ENCODE assay signal across 10 cellular contexts in genomic region chrX:47595701-47596655, GRCh38. TPM values are rescaled to one million over a fixed set of nuclear protein-coding genes. Genes with fewer than 3 reads are reported as not detected.
DNase-seq lines count a peak whose midpoint lies in the region; ATAC-seq, FAIRE-seq and TF ChIP-seq lines count a peak whose summit lies in the region.
"Had no signal": no experiment of that assay in that cellular context is flagged by ENCODE, and none has a peak within 500 bp of the region (broad histone marks: within the 10 kb centered on the region; RNA-seq: fewer than 3 reads in every experiment).

No MANE protein-coding gene starts in this region.

- POLR2A ChIA-PET in activated CD4-positive, alpha-beta T cell treated with anti-CD3 and anti-CD28 coated beads for 36 hours (lab: Charles Lee): no interaction called here

- no peak for FAIRE-seq in GM12892 (lab: Jason Lieb, UNC)

- TF ChIP-seq POLR2A in spleen (IDR thresholded peaks at IDR 0.05) (no peak), GM12892 (IDR thresholded peaks at IDR 0.05; ENCODE audit: low read depth, low read length) (no peak)

- H3K4me3 ChIP-seq in epithelial cell of esophagus (ENCODE audit: low read length) (no peak overlapping the region), spleen (no peak overlapping the region)

- H3K9me3 Mint-ChIP-seq in activated CD4-positive, alpha-beta T cell treated with anti-CD3 and anti-CD28 coated beads for 36 hours (ENCODE audit: low read depth): peaks cover 6% of the 10 kb centered on the region

- H3K36me3 Mint-ChIP-seq in activated CD4-positive, alpha-beta T cell treated with anti-CD3 and anti-CD28 coated beads for 36 hours (ENCODE audit: low read depth): peaks cover 3% of the 10 kb centered on the region

- no peak overlapping the region for H3K27ac ChIP-seq in spleen

- CTCF ChIA-PET in activated CD4-positive, alpha-beta T cell treated with anti-CD3 and anti-CD28 coated beads for 36 hours (lab: Charles Lee): interaction anchor here (0.6 to 1.6 kb wide), 6 partner anchors 48 to 669 kb away, joined by 3 to 7 read pairs (median 4); partner anchors contain the start of gene ZNF81

- peaks cover 5 to 49% (median 29%) of the 10 kb centered on the region in 8 donors for H3K9me3 ChIP-seq in spleen

- no peaks in the 10 kb centered on the region for H3K36me3 ChIP-seq in spleen

- peak overlapping the region; percentile 31 for H3K27ac Mint-ChIP-seq in activated CD4-positive, alpha-beta T cell treated with anti-CD3 and anti-CD28 coated beads for 36 hours

- no peaks in the 10 kb centered on the region for H3K4me1 ChIP-seq in spleen

- H3K27me3 Mint-ChIP-seq in activated CD4-positive, alpha-beta T cell treated with anti-CD3 and anti-CD28 coated beads for 36 hours: no peaks in the 10 kb centered on the region

- no peaks in the 10 kb centered on the region for H3K27me3 ChIP-seq in spleen (replicated peaks in 1 of 7)

- H3K4me1 Mint-ChIP-seq in activated CD4-positive, alpha-beta T cell treated with anti-CD3 and anti-CD28 coated beads for 36 hours: peaks cover 14% of the 10 kb centered on the region

- no peak for ATAC-seq in activated CD4-positive, alpha-beta T cell treated with anti-CD3 and anti-CD28 coated beads for 36 hours
- ATAC-seq in omental fat pad (ENCODE audit: low FRiP score): peak; percentile 73

- H3K4me3 Mint-ChIP-seq in activated CD4-positive, alpha-beta T cell treated with anti-CD3 and anti-CD28 coated beads for 36 hours: no peak overlapping the region

- TF ChIP-seq CTCF in epithelial cell of esophagus (IDR thresholded peaks at IDR 0.05; ENCODE audit: insufficient read depth, low read depth, low read length, missing control alignments) (no peak), omental fat pad (IDR thresholded peaks at IDR 0.05) (no peak), spleen (IDR thresholded peaks at IDR 0.05 in 8 of 11, conservative IDR thresholded peaks at IDR 0.05 in 3 of 11) (no peak)

- intact Hi-C loops in activated CD4-positive, alpha-beta T cell treated with anti-CD3 and anti-CD28 coated beads for 36 hours (cut with DNase I, micrococcal nuclease): no loop called here
- intact Hi-C loops in spleen (cut with DNase I; ENCODE audit: low total_unique reads): no loop called here

- WGBS in spleen, 5 donors: 70 to 86% (median 79%) methylated on average over 3 of the region's 3 CpGs

- no peak for DNase-seq in activated CD4-positive, alpha-beta T cell treated with anti-CD3 and anti-CD28 coated beads for 36 hours
- no peak for DNase-seq in activated CD4-positive, alpha-beta T cell treated with anti-CD3 and anti-CD28 coated beads, Interleukin-2, amount 50 U/mL, for 4 hours
- DNase-seq in OCI-M1 (lab: John Stamatoyannopoulos, UW): peak; percentile 12
- DNase-seq in epithelial cell of esophagus (ENCODE audit: low read depth): peak; percentile 13
- no peak for DNase-seq in omental fat pad (ENCODE audit: low spot score)
- no peak for DNase-seq in spleen
- no peak for DNase-seq in GM12892 (ENCODE audit: insufficient read length)
- no peak for DNase-seq in activated effector memory CD4-positive, alpha-beta T cell treated with Interleukin-2 at 50 U/mL for 16 hours
- DNase-seq: NCI-H1417, NCI-H82 had no signal

RNA-seq across cellular contexts. Expression of gene TIMP1, which starts 13.7 kb away (rescaled TPM):
- total RNA-seq in activated CD4-positive, alpha-beta T cell treated with anti-CD3 and anti-CD28 coated beads for 36 hours: 10 to 100 TPM; 40.3 to 48.4 TPM
- total RNA-seq in omental fat pad: 1,000 to 10,000 TPM in 2 of 4 donors, 100 to 1,000 TPM in 1, 10 to 100 TPM in 1; 92.8 to 1,509 (median 915) TPM
- 100 to 1,000 TPM; 137 to 293 (median 188) TPM for total RNA-seq in spleen
- 100 to 1,000 TPM in 2 of 3 donors, 10 to 100 TPM in 1; 86.8 to 220 (median 180) TPM for polyA plus RNA-seq in spleen
- 61.8 TPM for polyA plus RNA-seq in GM12892 (2012; ENCODE audit: missing spikeins)

RNA-seq across cellular contexts. Expression of gene SYN1, which starts 23.7 kb away (rescaled TPM):
- total RNA-seq in activated CD4-positive, alpha-beta T cell treated with anti-CD3 and anti-CD28 coated beads for 36 hours: under 1 TPM; 0.82 to 0.98 TPM
- 1 to 10 TPM in 3 of 4 donors, not detected in 1; 1.0 to 3.1 (median 1.3) TPM for total RNA-seq in omental fat pad
- 1 to 10 TPM in 1 of 7 donors, under 1 TPM in 6; 0.23 to 1.2 (median 0.60) TPM for total RNA-seq in spleen
- polyA plus RNA-seq in spleen: under 1 TPM; 0.10 to 0.68 (median 0.61) TPM
- 1.4 TPM for polyA plus RNA-seq in GM12892 (2012; ENCODE audit: missing spikeins)

RNA-seq across cellular contexts. Expression of gene CFP, which starts 33.8 kb away (rescaled TPM):
- total RNA-seq in activated CD4-positive, alpha-beta T cell treated with anti-CD3 and anti-CD28 coated beads for 36 hours: 1 to 10 TPM; 2.4 to 4.7 TPM
- 10 to 100 TPM in 2 of 4 donors, 1 to 10 TPM in 2; 7.4 to 53.9 (median 11.2) TPM for total RNA-seq in omental fat pad
- total RNA-seq in spleen: 100 to 1,000 TPM in 6 of 7 donors, 10 to 100 TPM in 1; 98.2 to 180 (median 117) TPM
- polyA plus RNA-seq in spleen: 10 to 100 TPM; 25.3 to 85.8 (median 57.5) TPM
- polyA plus RNA-seq in GM12892 (2012; ENCODE audit: missing spikeins): 6.9 TPM

RNA-seq across cellular contexts. Expression of gene ARAF, which starts 35.0 kb away (rescaled TPM):
- total RNA-seq in activated CD4-positive, alpha-beta T cell treated with anti-CD3 and anti-CD28 coated beads for 36 hours: 10 to 100 TPM; 58.8 to 59.2 TPM
- total RNA-seq in omental fat pad (10 to 100 TPM; 31.2 to 43.8 (median 38.9) TPM), spleen (10 to 100 TPM; 54.9 to 88.8 (median 76.9) TPM)
- polyA plus RNA-seq in spleen: 10 to 100 TPM; 32.9 to 97.4 (median 81.6) TPM
- polyA plus RNA-seq in GM12892 (2012; ENCODE audit: missing spikeins): 23.3 TPM

RNA-seq across cellular contexts. Expression of gene ELK1, which starts 54.4 kb away (rescaled TPM):
- 100 to 1,000 TPM in 1 of 2 experiments, 10 to 100 TPM in 1; 96.8 to 117 TPM for total RNA-seq in activated CD4-positive, alpha-beta T cell treated with anti-CD3 and anti-CD28 coated beads for 36 hours
- 10 to 100 TPM; 22.2 to 35.2 (median 25.9) TPM for total RNA-seq in omental fat pad
- 10 to 100 TPM; 25.5 to 50.0 (median 31.1) TPM for total RNA-seq in spleen
- 10 to 100 TPM; 10.3 to 23.0 (median 14.5) TPM for polyA plus RNA-seq in spleen
- polyA plus RNA-seq in GM12892 (2012; ENCODE audit: missing spikeins): 27.5 TPM

Comparison
In these comparisons a context has a peak if more than half of its experiments do, and no peak if none do; other contexts are left out.
1. DNase-seq: peak in OCI-M1 (single experiment) and epithelial cell of esophagus (single experiment); none in activated CD4-positive, alpha-beta T cell treated with anti-CD3 and anti-CD28 coated beads for 36 hours (single experiment), activated CD4-positive, alpha-beta T cell treated with anti-CD3 and anti-CD28 coated beads, Interleukin-2, amount 50 U/mL, for 4 hours (0 of 2), omental fat pad (single experiment), spleen (single experiment), GM12892 (single experiment) and activated effector memory CD4-positive, alpha-beta T cell treated with Interleukin-2 at 50 U/mL for 16 hours (single experiment).